Comparison of ENCODE assay signal across 8 cellular contexts in the genomic region with DNA sequence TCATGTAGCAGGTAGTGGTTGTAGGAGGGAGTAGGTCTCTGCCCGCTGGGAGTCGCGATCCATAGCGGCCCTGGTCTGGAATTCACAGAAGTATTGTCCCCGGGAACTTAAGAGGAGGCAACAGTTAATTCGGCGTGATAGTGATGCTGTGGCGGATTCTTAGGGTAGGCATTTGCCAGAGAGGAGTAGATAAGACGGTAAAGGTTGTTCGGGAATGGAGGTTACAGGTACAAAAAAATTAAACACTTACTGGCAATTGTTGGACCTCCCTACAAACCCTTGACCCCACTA. TPM values are rescaled to one million over a fixed set of nuclear protein-coding genes. Genes with fewer than 3 reads are reported as not detected.
DNase-seq lines count a peak whose midpoint lies in the region; ATAC-seq and TF ChIP-seq lines count a peak whose summit lies in the region.

No MANE protein-coding gene starts in this region.

- peaks cover 75% of the 10 kb centered on the region for H3K4me1 Mint-ChIP-seq in osteocyte (ENCODE audit: unreplicated experiment)

- H2AFZ ChIP-seq in DND-41 (ENCODE audit: low read depth, low read length) (peak overlapping the region; percentile 94), OCI-LY7 (ENCODE audit: low read length) (peak overlapping the region; percentile 98; the same call in 1 of the 2 replicates)

- CTCF ChIA-PET in OCI-LY7 (lab: Charles Lee; ENCODE audit: unreplicated experiment), result no interaction called here

- intact Hi-C loops in OCI-LY7 (cut with micrococcal nuclease; ENCODE audit: unreplicated experiment), result loop anchor here (10.0 kb wide), 2 partner anchors 165 to 345 kb away; no protein-coding TSS in a partner anchor

- H3K27ac ChIP-seq in DND-41 (ENCODE audit: low read length) (peak overlapping the region; percentile 97), OCI-LY7 (ENCODE audit: low read depth, low read length, poor library complexity, severe bottlenecking) (peak overlapping the region; percentile 54)

- no TSS peak for BruUV-seq in OCI-LY7 (replicated peaks; lab: Mats Ljungman, UMichigan)

- POLR2A ChIA-PET in OCI-LY7 (lab: Charles Lee), result interaction anchor here (1.0 kb wide), 1 partner anchor 41 kb away, joined by 3 read pairs; no protein-coding TSS in a partner anchor

- TF ChIP-seq CTCF in DND-41 (IDR thresholded peaks at IDR 0.05; ENCODE audit: borderline replicate concordance, extremely low read depth, low read length, poor library complexity, severe bottlenecking) (no peak), OCI-LY7 (conservative IDR thresholded peaks at IDR 0.05; ENCODE audit: low read length) (no peak), epithelial cell of esophagus (IDR thresholded peaks at IDR 0.05; ENCODE audit: insufficient read depth, low read depth, low read length, missing control alignments) (no peak), osteocyte (IDR thresholded peaks at IDR 0.05) (no peak)

- no peaks in the 10 kb centered on the region for H3K9me3 Mint-ChIP-seq in osteocyte (ENCODE audit: unreplicated experiment)

- peak overlapping the region; percentile 97 for H3K4me3 Mint-ChIP-seq in osteocyte (ENCODE audit: unreplicated experiment)

- DNase-seq in DND-41 (no peak), OCI-LY7 (ENCODE audit: low spot score) (no peak), epithelial cell of esophagus (ENCODE audit: low read depth) (no peak), osteocyte (ENCODE audit: extremely low spot score, unreplicated experiment) (no peak), NCI-H774 (lab: John Stamatoyannopoulos, UW) (no peak), NCI-H2196 (lab: John Stamatoyannopoulos, UW; ENCODE audit: unreplicated experiment) (no peak)

- H3K4me3 ChIP-seq in DND-41 (ENCODE audit: low read depth in 1 of 2, low read length in 2 of 2) (peak overlapping the region; percentile 96 to 98), OCI-LY7 (ENCODE audit: low read depth, low read length, poor library complexity, severe bottlenecking) (peak overlapping the region; percentile 89), epithelial cell of esophagus (ENCODE audit: low read length) (peak overlapping the region; percentile 92)

- no peaks in the 10 kb centered on the region for H3K27me3 Mint-ChIP-seq in osteocyte (ENCODE audit: unreplicated experiment)

- no peaks in the 10 kb centered on the region for H3K27me3 ChIP-seq in DND-41 (ENCODE audit: insufficient read depth, low read length, poor library complexity)

- H3K36me3 Mint-ChIP-seq in osteocyte (ENCODE audit: unreplicated experiment), result peaks cover 21% of the 10 kb centered on the region

- ATAC-seq in DND-41 (ENCODE audit: insufficient read depth, low read depth) (no peak), HG03045 (IDR thresholded peaks at IDR 0.05; ENCODE audit: unreplicated experiment) (no peak), GM18511 (IDR thresholded peaks at IDR 0.05; ENCODE audit: unreplicated experiment) (no peak)

- peaks cover 63% of the 10 kb centered on the region for H3K4me1 ChIP-seq in DND-41 (ENCODE audit: insufficient read depth, low read length)
- peaks cover 34% of the 10 kb centered on the region for H3K4me1 ChIP-seq in OCI-LY7 (ENCODE audit: insufficient read depth, low read length, poor library complexity, severe bottlenecking)

- H4K20me1 ChIP-seq in DND-41 (ENCODE audit: insufficient read depth, low read length) (peaks cover 46% of the 10 kb centered on the region), OCI-LY7 (ENCODE audit: insufficient read depth, low read length) (peaks cover 21% of the 10 kb centered on the region)

- peak overlapping the region; percentile 98 for H3K27ac Mint-ChIP-seq in osteocyte (ENCODE audit: unreplicated experiment)

- H3K4me2 ChIP-seq in DND-41 (ENCODE audit: insufficient read depth, low read length) (peak overlapping the region; percentile 78), OCI-LY7 (ENCODE audit: low read length) (peak overlapping the region; percentile 96)

- H3K36me3 ChIP-seq in DND-41 (ENCODE audit: insufficient read depth, low read length), result peaks cover 41% of the 10 kb centered on the region
- peaks cover 46% of the 10 kb centered on the region for H3K36me3 ChIP-seq in OCI-LY7 (ENCODE audit: insufficient read depth, low read length)

- H3K9ac ChIP-seq in DND-41 (ENCODE audit: low read depth, low read length), result peak overlapping the region; percentile 97

- H3K9me3 ChIP-seq in DND-41 (ENCODE audit: insufficient read depth, low read length, severe bottlenecking) (no peaks in the 10 kb centered on the region), OCI-LY7 (ENCODE audit: low read length) (no peaks in the 10 kb centered on the region)

- peaks cover 67% of the 10 kb centered on the region for H3K79me2 ChIP-seq in DND-41 (ENCODE audit: insufficient read depth, low read length)
- H3K79me2 ChIP-seq in OCI-LY7 (ENCODE audit: insufficient read depth, low read depth, low read length), result peaks cover 55% of the 10 kb centered on the region

- no peaks in the 10 kb centered on the region for H3K9me2 ChIP-seq in OCI-LY7 (ENCODE audit: insufficient read depth, low read length)

RNA-seq across cellular contexts. Expression of gene SMC5, which starts 0.7 kb away (rescaled TPM):
- 34.9 and 42.0 TPM in 2 replicates for total RNA-seq in OCI-LY7 (2014; rRNA removed; shearing (Covaris generic))
- 38.9 and 45.4 TPM in 2 replicates for total RNA-seq in OCI-LY7 (2022)
- 30.4 and 30.6 TPM in 2 replicates for total RNA-seq in osteocyte
